Comparison of ENCODE assay signal across 4 cellular contexts in the genomic region with DNA sequence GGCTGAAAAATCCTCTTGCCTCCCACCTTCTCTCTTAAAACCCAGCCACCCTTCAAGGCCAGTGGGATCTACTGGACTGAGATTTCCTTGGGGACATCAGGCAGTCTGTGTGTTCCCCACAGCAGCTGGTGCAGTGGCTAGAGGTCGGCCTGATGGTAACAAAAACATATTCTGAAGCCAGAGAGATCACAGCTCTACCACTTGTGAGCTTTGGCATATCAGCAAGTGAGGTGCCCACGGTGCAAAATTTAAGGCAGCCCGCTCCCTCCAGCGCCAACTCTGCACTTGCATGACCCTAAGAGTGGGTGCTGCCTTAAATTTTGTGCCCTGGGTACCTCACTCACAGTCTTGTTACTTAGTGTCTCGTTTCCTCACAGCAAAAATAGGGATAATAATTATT.
"Had no signal": no experiment of that assay in that cellular context is flagged by ENCODE, and none has a peak within 500 bp of the region (broad histone marks: within the 10 kb centered on the region; RNA-seq: fewer than 3 reads in every experiment).

No MANE protein-coding gene starts in this region.

- H3K27ac Mint-ChIP-seq: GM23338, H9 had no signal

- H2AFZ ChIP-seq: GM23338 had no signal

- H3K4me2 ChIP-seq: GM23338 had no signal

- DNase-seq: H9, HCEC 1CT, IMR-90 had no signal

- H3K4me3 Mint-ChIP-seq: GM23338, H9 had no signal

- H3K4me3 ChIP-seq: GM23338 had no signal
